Comparison of ENCODE assay signal across 1 cellular context in the genomic region with DNA sequence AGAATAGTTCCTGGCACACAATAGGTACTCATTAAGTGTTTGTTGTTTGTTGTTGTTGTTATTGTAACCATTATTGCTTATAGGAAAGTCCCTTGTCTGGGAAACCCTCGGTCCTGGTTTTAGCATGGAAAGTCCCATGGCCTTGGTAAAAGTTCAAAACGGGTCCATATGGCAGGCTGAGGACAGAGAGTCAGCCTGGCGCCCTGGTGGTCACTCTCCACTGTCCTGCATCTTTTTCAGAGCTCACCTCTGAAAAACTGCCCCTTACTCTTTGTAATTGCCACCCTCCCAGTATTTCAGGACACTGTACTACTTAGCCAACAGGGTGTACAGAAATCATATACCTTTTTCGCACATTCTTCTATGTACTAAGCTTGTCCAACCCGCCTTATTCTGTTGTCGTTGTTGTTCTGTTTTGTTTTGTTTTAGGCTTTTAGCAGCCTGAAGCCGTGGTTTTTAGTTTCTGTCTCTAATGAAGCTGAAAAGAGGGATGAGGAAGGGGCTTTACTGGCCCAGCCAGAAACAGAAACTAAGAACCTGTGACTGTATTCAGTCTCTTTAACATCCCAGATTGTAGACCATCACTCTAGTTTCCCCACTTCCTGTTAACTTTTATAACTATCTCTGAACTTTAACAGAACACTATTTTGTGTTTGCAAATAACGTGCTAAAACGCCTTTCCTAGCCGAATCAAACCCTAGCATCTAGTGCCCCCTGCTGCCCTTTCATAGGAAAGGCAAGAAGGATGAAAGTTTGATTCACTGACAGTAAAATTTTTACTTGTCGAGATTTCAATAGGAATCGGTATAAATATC.
TF ChIP-seq lines count a peak whose summit lies in the region.

No MANE protein-coding gene starts in this region.

TF ChIP-seq in GM12878, 131 proteins besides CTCF, POLR2A, EP300 and RAD21 (continued from another document and continues in another):
- TF ChIP-seq E4F1 (IDR thresholded peaks at IDR 0.05; ENCODE audit: borderline replicate concordance, partially characterized antibody) (no peak), CBX3 (IDR thresholded peaks at IDR 0.05; ENCODE audit: borderline replicate concordance, low read depth) (no peak), NFIC (IDR thresholded peaks at IDR 0.05; ENCODE audit: low read depth, low read length) (peak; percentile 61), RCOR1 (conservative IDR thresholded peaks at IDR 0.05; ENCODE audit: low read depth, low read length) (no peak), JUND (IDR thresholded peaks at IDR 0.05; ENCODE audit: low read depth, low read length) (no peak), MEF2B (IDR thresholded peaks at IDR 0.05; ENCODE audit: partially characterized antibody, poor library complexity, severe bottlenecking) (peak; percentile 1), FOS (IDR thresholded peaks at IDR 0.05; ENCODE audit: borderline replicate concordance, extremely low read depth, insufficient read length) (no peak), ZBTB40 (IDR thresholded peaks at IDR 0.05; ENCODE audit: borderline replicate concordance) (peak; percentile 61; the same call in 1 of the 2 replicates), NR2F1 (conservative IDR thresholded peaks at IDR 0.05) (no peak), CHD2 (IDR thresholded peaks at IDR 0.05; ENCODE audit: borderline replicate concordance, low read depth, low read length) (no peak), IKZF1 (conservative IDR thresholded peaks at IDR 0.05) (no peak), ZNF207 (IDR thresholded peaks at IDR 0.05; ENCODE audit: borderline replicate concordance) (no peak), BMI1 (IDR thresholded peaks at IDR 0.05; ENCODE audit: borderline replicate concordance) (no peak), IKZF2 (IDR thresholded peaks at IDR 0.05) (no peak), BCL3 (IDR thresholded peaks at IDR 0.05; ENCODE audit: borderline replicate concordance, insufficient read depth, low read depth, low read length, poor library complexity, severe bottlenecking) (no peak), HDAC2 (IDR thresholded peaks at IDR 0.05) (no peak), CREB1 (IDR thresholded peaks at IDR 0.05; ENCODE audit: low read depth) (no peak), KAT2A (conservative IDR thresholded peaks at IDR 0.05; ENCODE audit: control insufficient read depth, low read depth, low read length) (no peak), MYC (IDR thresholded peaks at IDR 0.05; ENCODE audit: insufficient read depth, insufficient read length, insufficient replicate concordance, low read length, severe bottlenecking) (no peak), RFX5 (IDR thresholded peaks at IDR 0.05; ENCODE audit: low read depth, low read length) (no peak), IRF4 (IDR thresholded peaks at IDR 0.05; ENCODE audit: low read depth, low read length) (no peak), ZNF274 (IDR thresholded peaks at IDR 0.05; ENCODE audit: insufficient read depth, insufficient read length) (no peak), SUPT20H (IDR thresholded peaks at IDR 0.05; ENCODE audit: borderline replicate concordance, control insufficient read depth, low read depth, low read length) (no peak), POU2F2 (IDR thresholded peaks at IDR 0.05; ENCODE audit: borderline replicate concordance, low read depth, low read length) (no peak), POLR2AphosphoS2 (IDR thresholded peaks at IDR 0.05; ENCODE audit: low read depth, low read length) (no peak), SREBF1 (IDR thresholded peaks at IDR 0.05; ENCODE audit: low read length) (no peak), ZNF217 (IDR thresholded peaks at IDR 0.05) (no peak), ZBED1 (IDR thresholded peaks at IDR 0.05; ENCODE audit: borderline replicate concordance) (no peak), BACH1 (IDR thresholded peaks at IDR 0.05; ENCODE audit: borderline replicate concordance) (no peak), IRF5 (IDR thresholded peaks at IDR 0.05; ENCODE audit: borderline replicate concordance) (no peak)
- TF ChIP-seq, protein P1, sequence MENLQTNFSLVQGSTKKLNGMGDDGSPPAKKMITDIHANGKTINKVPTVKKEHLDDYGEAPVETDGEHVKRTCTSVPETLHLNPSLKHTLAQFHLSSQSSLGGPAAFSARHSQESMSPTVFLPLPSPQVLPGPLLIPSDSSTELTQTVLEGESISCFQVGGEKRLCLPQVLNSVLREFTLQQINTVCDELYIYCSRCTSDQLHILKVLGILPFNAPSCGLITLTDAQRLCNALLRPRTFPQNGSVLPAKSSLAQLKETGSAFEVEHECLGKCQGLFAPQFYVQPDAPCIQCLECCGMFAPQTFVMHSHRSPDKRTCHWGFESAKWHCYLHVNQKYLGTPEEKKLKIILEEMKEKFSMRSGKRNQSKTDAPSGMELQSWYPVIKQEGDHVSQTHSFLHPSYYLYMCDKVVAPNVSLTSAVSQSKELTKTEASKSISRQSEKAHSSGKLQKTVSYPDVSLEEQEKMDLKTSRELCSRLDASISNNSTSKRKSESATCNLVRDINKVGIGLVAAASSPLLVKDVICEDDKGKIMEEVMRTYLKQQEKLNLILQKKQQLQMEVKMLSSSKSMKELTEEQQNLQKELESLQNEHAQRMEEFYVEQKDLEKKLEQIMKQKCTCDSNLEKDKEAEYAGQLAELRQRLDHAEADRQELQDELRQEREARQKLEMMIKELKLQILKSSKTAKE (IDR thresholded peaks at IDR 0.05; ENCODE audit: low read depth, poor library complexity, severe bottlenecking): no peak
- TF ChIP-seq, protein P2, sequence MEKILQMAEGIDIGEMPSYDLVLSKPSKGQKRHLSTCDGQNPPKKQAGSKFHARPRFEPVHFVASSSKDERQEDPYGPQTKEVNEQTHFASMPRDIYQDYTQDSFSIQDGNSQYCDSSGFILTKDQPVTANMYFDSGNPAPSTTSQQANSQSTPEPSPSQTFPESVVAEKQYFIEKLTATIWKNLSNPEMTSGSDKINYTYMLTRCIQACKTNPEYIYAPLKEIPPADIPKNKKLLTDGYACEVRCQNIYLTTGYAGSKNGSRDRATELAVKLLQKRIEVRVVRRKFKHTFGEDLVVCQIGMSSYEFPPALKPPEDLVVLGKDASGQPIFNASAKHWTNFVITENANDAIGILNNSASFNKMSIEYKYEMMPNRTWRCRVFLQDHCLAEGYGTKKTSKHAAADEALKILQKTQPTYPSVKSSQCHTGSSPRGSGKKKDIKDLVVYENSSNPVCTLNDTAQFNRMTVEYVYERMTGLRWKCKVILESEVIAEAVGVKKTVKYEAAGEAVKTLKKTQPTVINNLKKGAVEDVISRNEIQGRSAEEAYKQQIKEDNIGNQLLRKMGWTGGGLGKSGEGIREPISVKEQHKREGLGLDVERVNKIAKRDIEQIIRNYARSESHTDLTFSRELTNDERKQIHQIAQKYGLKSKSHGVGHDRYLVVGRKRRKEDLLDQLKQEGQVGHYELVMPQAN (conservative IDR thresholded peaks at IDR 0.05): 0 out of 2 replicates have a peak, but pooled peaks have one; percentile 14
- TF ChIP-seq, protein P3, sequence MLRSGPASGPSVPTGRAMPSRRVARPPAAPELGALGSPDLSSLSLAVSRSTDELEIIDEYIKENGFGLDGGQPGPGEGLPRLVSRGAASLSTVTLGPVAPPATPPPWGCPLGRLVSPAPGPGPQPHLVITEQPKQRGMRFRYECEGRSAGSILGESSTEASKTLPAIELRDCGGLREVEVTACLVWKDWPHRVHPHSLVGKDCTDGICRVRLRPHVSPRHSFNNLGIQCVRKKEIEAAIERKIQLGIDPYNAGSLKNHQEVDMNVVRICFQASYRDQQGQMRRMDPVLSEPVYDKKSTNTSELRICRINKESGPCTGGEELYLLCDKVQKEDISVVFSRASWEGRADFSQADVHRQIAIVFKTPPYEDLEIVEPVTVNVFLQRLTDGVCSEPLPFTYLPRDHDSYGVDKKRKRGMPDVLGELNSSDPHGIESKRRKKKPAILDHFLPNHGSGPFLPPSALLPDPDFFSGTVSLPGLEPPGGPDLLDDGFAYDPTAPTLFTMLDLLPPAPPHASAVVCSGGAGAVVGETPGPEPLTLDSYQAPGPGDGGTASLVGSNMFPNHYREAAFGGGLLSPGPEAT (IDR thresholded peaks at IDR 0.05; ENCODE audit: low read depth): peak; percentile 53
- TF ChIP-seq, protein P4, sequence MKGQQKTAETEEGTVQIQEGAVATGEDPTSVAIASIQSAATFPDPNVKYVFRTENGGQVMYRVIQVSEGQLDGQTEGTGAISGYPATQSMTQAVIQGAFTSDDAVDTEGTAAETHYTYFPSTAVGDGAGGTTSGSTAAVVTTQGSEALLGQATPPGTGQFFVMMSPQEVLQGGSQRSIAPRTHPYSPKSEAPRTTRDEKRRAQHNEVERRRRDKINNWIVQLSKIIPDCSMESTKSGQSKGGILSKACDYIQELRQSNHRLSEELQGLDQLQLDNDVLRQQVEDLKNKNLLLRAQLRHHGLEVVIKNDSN (IDR thresholded peaks at IDR 0.05; ENCODE audit: borderline replicate concordance, extremely low read length, insufficient read depth, low read depth, low read length): no peak
- TF ChIP-seq, protein P5, sequence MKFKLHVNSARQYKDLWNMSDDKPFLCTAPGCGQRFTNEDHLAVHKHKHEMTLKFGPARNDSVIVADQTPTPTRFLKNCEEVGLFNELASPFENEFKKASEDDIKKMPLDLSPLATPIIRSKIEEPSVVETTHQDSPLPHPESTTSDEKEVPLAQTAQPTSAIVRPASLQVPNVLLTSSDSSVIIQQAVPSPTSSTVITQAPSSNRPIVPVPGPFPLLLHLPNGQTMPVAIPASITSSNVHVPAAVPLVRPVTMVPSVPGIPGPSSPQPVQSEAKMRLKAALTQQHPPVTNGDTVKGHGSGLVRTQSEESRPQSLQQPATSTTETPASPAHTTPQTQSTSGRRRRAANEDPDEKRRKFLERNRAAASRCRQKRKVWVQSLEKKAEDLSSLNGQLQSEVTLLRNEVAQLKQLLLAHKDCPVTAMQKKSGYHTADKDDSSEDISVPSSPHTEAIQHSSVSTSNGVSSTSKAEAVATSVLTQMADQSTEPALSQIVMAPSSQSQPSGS (IDR thresholded peaks at IDR 0.05; ENCODE audit: low read length): no peak
